Comparison of ENCODE assay signal across 9 cellular contexts in the genomic region with DNA sequence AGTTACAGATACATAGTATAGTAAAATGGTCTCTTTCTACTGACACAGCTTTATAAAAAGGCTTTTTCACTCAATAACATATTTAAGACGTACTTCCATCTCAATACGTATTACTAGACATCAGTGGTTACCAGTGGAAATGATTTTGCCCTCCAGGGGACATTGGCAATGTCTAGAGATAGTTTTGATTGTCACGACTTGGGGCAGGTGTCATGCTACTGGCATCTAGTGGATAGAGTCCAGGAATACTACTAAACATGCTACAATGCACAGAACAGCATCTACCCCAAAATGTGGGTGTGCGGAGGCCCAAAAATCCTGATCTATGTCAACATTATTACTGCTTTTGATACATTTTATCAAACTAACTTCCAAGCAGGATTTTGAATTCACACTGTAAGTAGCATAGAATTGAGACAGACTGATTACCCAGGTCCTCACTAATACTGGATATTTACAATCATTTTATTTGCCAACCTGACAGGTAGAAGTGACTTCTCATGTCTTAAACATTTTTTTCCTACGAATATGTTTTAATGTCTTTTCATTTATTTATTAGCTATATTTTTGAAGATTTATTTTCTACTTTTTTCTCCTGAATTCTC. TPM values are rescaled to one million over a fixed set of nuclear protein-coding genes. Genes with fewer than 3 reads are reported as not detected.
DNase-seq lines count a peak whose midpoint lies in the region; ATAC-seq, FAIRE-seq and TF ChIP-seq lines count a peak whose summit lies in the region.
"Had no signal": no experiment of that assay in that cellular context is flagged by ENCODE, and none has a peak within 500 bp of the region (broad histone marks: within the 10 kb centered on the region; RNA-seq: fewer than 3 reads in every experiment).

No MANE protein-coding gene starts in this region.

- H3K9ac ChIP-seq in HepG2 (ENCODE audit: insufficient read depth, low read depth, low read length) = no peak overlapping the region

- peak; percentile 62 for DNase-seq in Daoy (ENCODE audit: low read depth)
- DNase-seq in LoVo (ENCODE audit: low spot score) = peak; percentile 28
- DNase-seq in HepG2 (ENCODE audit: low spot score) = peak; percentile 1
- no peak for DNase-seq in iPS-NIHi11 (ENCODE audit: low spot score)
- no peak for DNase-seq in middle frontal gyrus (ENCODE audit: extremely low spot score, low spot score)
- DNase-seq in retina = no peak
- DNase-seq: cerebellar nuclear complex had no signal

- H3K27ac ChIP-seq in VCaP (peak overlapping the region; percentile 37; the same call in 1 of the 2 replicates), HepG2 (ENCODE audit: extremely low read length, insufficient read depth, low read length) (no peak overlapping the region)

- no peak overlapping the region for H3K4me3 ChIP-seq in HepG2 (replicated peaks in 1 of 3; ENCODE audit: insufficient read depth in 1 of 3, low read depth in 2 of 3, low read length in 3 of 3)

- TF ChIP-seq CTCF in VCaP (conservative IDR thresholded peaks at IDR 0.05) (peak; percentile 86), HepG2 (CRISPR knock-in tag; IDR thresholded peaks at IDR 0.05) (no peak)

- intact Hi-C loops in HepG2 (cut with micrococcal nuclease; ENCODE audit: unreplicated experiment) = loop anchor here (1.0 kb wide), 1 partner anchor 189 kb away; no protein-coding TSS in a partner anchor

- no peak overlapping the region for H2AFZ ChIP-seq in HepG2 (ENCODE audit: low read length)

- TF ChIP-seq EP300 in HepG2 (IDR thresholded peaks at IDR 0.05; ENCODE audit: low read depth in 2 of 2, low read length in 2 of 2) = no peak
- TF ChIP-seq EP300 in HepG2 (CRISPR knock-in tag; IDR thresholded peaks at IDR 0.05; ENCODE audit: borderline replicate concordance) = no peak

- H3K9me3 ChIP-seq in HepG2 (ENCODE audit: low read length) = no peaks in the 10 kb centered on the region

- H3K36me3 ChIP-seq in HepG2 (replicated peaks in 1 of 2; ENCODE audit: control insufficient read depth in 1 of 2, insufficient read depth in 2 of 2, low read length in 2 of 2) = no peaks in the 10 kb centered on the region

- POLR2A ChIA-PET in HepG2 (lab: Yijun Ruan, JAX) = no interaction called here

- no peak for TF ChIP-seq RAD21 in HepG2 (CRISPR knock-in tag; IDR thresholded peaks at IDR 0.05)

- FAIRE-seq in HepG2 (lab: Jason Lieb, UNC) = no peak

- CTCF ChIA-PET in HepG2 (lab: Yijun Ruan, JAX; ENCODE audit: low intra/inter-chr PET ratio, low total read pairs) = interaction anchor here (1.1 kb wide), 1 partner anchor 216 kb away, joined by 3 read pairs; no protein-coding TSS in a partner anchor

- TF ChIP-seq POLR2A in HepG2 (IDR thresholded peaks at IDR 0.05; ENCODE audit: insufficient read depth in 1 of 2, low read depth in 2 of 2, low read length in 2 of 2) = no peak

- in situ Hi-C loops in HepG2 (cut with HindIII; ENCODE audit: extremely low pct_ligation_motif_present, low pct_unique_long_range_greater_than_20kb) = no loop called here

- no peaks in the 10 kb centered on the region for H3K4me1 ChIP-seq in HepG2 (ENCODE audit: insufficient read depth, low read length)

- no peaks in the 10 kb centered on the region for H3K79me2 ChIP-seq in HepG2 (ENCODE audit: insufficient read depth, low read length)

- no peaks in the 10 kb centered on the region for H4K20me1 ChIP-seq in HepG2 (ENCODE audit: insufficient read depth, low read length)

- 0 out of 3 replicates have a peak, but pooled peaks have one; percentile 29 for ATAC-seq in HepG2
- ATAC-seq in HG03442 (IDR thresholded peaks at IDR 0.05; ENCODE audit: unreplicated experiment) = no peak

- H3K4me2 ChIP-seq in HepG2 (ENCODE audit: low read depth, low read length) = no peak overlapping the region

- WGBS in HepG2 (ENCODE audit: low lambda C conversion rate) = 4% methylated on average over 5 of the region's 5 CpGs

- BruUV-seq in HepG2 (replicated peaks; lab: Mats Ljungman, UMichigan) = no TSS peak

- no peaks in the 10 kb centered on the region for H3K27me3 ChIP-seq in HepG2 (ENCODE audit: control insufficient read depth in 1 of 2, insufficient read depth in 2 of 2, low read length in 2 of 2)

TF ChIP-seq in HepG2, 621 proteins besides CTCF, POLR2A, EP300 and RAD21:
- no peak for TF ChIP-seq MXD4 (CRISPR knock-in tag; IDR thresholded peaks at IDR 0.05)
- peak; percentile 45 for TF ChIP-seq STAG1 (CRISPR knock-in tag; IDR thresholded peaks at IDR 0.05)

RNA-seq across cellular contexts. Expression of gene HGF, which starts 53.8 kb away (rescaled TPM):
- total RNA-seq in Daoy (2014; rRNA removed; shearing (Covaris generic)) = not detected in 2 replicates
- total RNA-seq in HepG2 (2016; rRNA removed; fragmentation: Illumina TruSeq; extraction: Trizol) = not detected in 2 replicates
- not detected in 2 replicates for total RNA-seq in HepG2 (2016; cell fraction: cytosol; rRNA removed; fragmentation: Illumina TruSeq; extraction: Trizol; ENCODE audit: low read depth)
- total RNA-seq in HepG2 (2016; cell fraction: insoluble cytoplasmic fraction; rRNA removed; fragmentation: Illumina TruSeq; extraction: Trizol) = not detected in 2 replicates
- not detected in 2 replicates for total RNA-seq in HepG2 (2016; cell fraction: membrane; rRNA removed; fragmentation: Illumina TruSeq; extraction: Trizol)
- not detected in 2 replicates for total RNA-seq in HepG2 (2016; cell fraction: nucleus; rRNA removed; fragmentation: Illumina TruSeq; extraction: Trizol)
- polyA plus RNA-seq in HepG2 (2011; rRNA removed) = not detected in 2 replicates
- polyA plus RNA-seq in HepG2 (2011; cell fraction: cytosol; rRNA removed) = not detected in 2 replicates
- not detected in 2 replicates for polyA plus RNA-seq in HepG2 (2011; cell fraction: nucleus; rRNA removed)
- not detected in 2 replicates for polyA plus RNA-seq in HepG2 (2012)
- polyA plus RNA-seq in HepG2 (2016; cell fraction: cytosol; fragmentation: Illumina TruSeq; extraction: Trizol; ENCODE audit: low read depth) = not detected in 2 replicates
- not detected in 2 replicates for polyA plus RNA-seq in HepG2 (2016; cell fraction: insoluble cytoplasmic fraction; fragmentation: Illumina TruSeq; extraction: Trizol; ENCODE audit: low read depth)
- polyA plus RNA-seq in HepG2 (2016; cell fraction: membrane; fragmentation: Illumina TruSeq; extraction: Trizol; ENCODE audit: low read depth) = not detected in 2 replicates
- not detected in 2 replicates for polyA plus RNA-seq in HepG2 (2016; cell fraction: nucleus; fragmentation: Illumina TruSeq; extraction: Trizol; ENCODE audit: insufficient read depth, low read depth)
- not detected in 2 replicates for polyA minus RNA-seq in HepG2 (2011; rRNA and poly(A)+ RNA removed; ENCODE audit: low replicate concordance)
- polyA minus RNA-seq in HepG2 (2011; cell fraction: cytosol; rRNA and poly(A)+ RNA removed) = not detected in 2 replicates
- not detected in 2 replicates for polyA minus RNA-seq in HepG2 (2011; cell fraction: nucleus; rRNA and poly(A)+ RNA removed)

Comparison
In these comparisons a context has a peak if more than half of its experiments do, and no peak if none do; other contexts are left out.
1. DNase-seq: peak in Daoy (single experiment), LoVo (single experiment) and HepG2 (single experiment); none in iPS-NIHi11 (single experiment), middle frontal gyrus (single experiment) and retina (single experiment).